In the genomic region with DNA sequence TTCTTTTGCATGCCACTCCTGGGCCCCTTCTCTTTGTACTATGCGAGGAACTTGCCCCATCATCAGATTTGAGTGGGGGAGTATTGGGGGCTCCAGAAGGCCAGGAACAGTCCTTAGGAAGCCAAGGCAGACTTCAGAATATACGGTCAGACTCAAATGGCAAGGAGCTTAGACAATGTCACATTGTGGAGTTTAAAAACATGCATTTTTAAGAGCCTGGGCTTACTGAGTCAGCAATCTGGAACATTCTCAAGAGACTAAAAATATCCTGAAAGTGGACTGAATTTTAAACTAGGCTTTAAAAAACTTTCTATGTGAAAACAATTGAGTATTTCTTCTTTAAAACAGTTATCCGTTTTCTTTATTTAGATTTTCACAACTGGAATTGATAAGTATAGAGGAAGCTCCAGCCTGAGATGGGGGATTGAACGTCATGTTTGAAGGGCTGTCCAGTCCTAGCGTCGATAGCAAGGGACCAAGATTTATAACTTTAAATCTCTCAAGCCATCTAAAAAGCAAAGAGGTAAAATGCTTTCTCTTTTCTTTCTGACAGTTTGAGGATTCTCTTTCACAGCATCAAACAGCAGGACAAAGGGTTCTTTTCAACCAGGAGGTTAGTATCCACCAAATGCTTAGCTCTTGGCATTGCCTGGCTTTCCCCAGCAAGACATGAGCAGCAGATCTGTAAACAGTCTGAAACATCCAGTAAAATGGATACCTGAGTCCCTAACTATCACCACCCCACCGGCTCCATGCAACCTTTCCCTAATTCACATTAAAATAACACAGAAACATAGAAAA, we compare ENCODE assay signal across 11 cellular contexts. TPM values are rescaled to one million over a fixed set of nuclear protein-coding genes. Genes with fewer than 3 reads are reported as not detected.
DNase-seq lines count a peak whose midpoint lies in the region; ATAC-seq, FAIRE-seq and TF ChIP-seq lines count a peak whose summit lies in the region.
"Had no signal": no experiment of that assay in that cellular context is flagged by ENCODE, and none has a peak within 500 bp of the region (broad histone marks: within the 10 kb centered on the region; RNA-seq: fewer than 3 reads in every experiment).

No MANE protein-coding gene starts in this region.

- H3K9me3 ChIP-seq in mucosa of rectum (ENCODE audit: control insufficient read depth in 2 of 2, low read length in 2 of 2) (no peaks in the 10 kb centered on the region), suprapubic skin (no peaks in the 10 kb centered on the region)
- H3K9me3 ChIP-seq: heart right ventricle had no signal

- TF ChIP-seq EP300 in suprapubic skin (IDR thresholded peaks at IDR 0.05), result no peak

- H3K27me3 ChIP-seq in mucosa of rectum (ENCODE audit: control insufficient read depth in 2 of 2, insufficient read depth in 2 of 2, low read length in 2 of 2) (no peaks in the 10 kb centered on the region), suprapubic skin (no peaks in the 10 kb centered on the region)
- H3K27me3 ChIP-seq: heart right ventricle had no signal

- DNase-seq in M059J (ENCODE audit: low read depth), result peak; percentile 20
- DNase-seq in suprapubic skin (ENCODE audit: low spot score in 2 of 2), result no peak
- DNase-seq in NCI-H2081 (lab: John Stamatoyannopoulos, UW), result no peak
- no peak for DNase-seq in AML-193 (lab: John Stamatoyannopoulos, UW)
- DNase-seq in SW 1271 (lab: John Stamatoyannopoulos, UW), result no peak
- DNase-seq: heart right ventricle, Kasumi-1 had no signal

- no peak overlapping the region for H3K9ac ChIP-seq in mucosa of rectum (ENCODE audit: low read depth in 1 of 2, low read length in 2 of 2)

- H3K4me3 ChIP-seq in mucosa of rectum (ENCODE audit: low read length in 2 of 2) (no peak overlapping the region), suprapubic skin (no peak overlapping the region)
- H3K4me3 ChIP-seq: heart right ventricle, lung had no signal

- ATAC-seq in GM21619 (IDR thresholded peaks at IDR 0.05; ENCODE audit: unreplicated experiment), result no peak
- ATAC-seq: heart right ventricle had no signal

- no peak for TF ChIP-seq CTCF in suprapubic skin (IDR thresholded peaks at IDR 0.05)

- H3K36me3 ChIP-seq in mucosa of rectum (ENCODE audit: control insufficient read depth in 2 of 2, insufficient read depth in 2 of 2, low read length in 2 of 2), result peaks cover 4 to 12% of the 10 kb centered on the region in 2 donors
- peaks cover 24% of the 10 kb centered on the region for H3K36me3 ChIP-seq in suprapubic skin

- H3K27ac ChIP-seq in mucosa of rectum (ENCODE audit: low read depth in 2 of 2, low read length in 2 of 2) (peak overlapping the region; percentile 18 to 24), suprapubic skin (peak overlapping the region; percentile 16)

- no peak for TF ChIP-seq POLR2A in suprapubic skin (IDR thresholded peaks at IDR 0.05)

- H3K4me1 ChIP-seq in mucosa of rectum (ENCODE audit: control insufficient read depth in 2 of 2, insufficient read depth in 2 of 2, low read length in 2 of 2) (peaks cover 3 to 15% of the 10 kb centered on the region in 2 donors), suprapubic skin (peaks cover 8% of the 10 kb centered on the region)

- peak; percentile 45 for FAIRE-seq in endometrium (lab: Jason Lieb, UNC)

- 64% methylated on average over 7 of the region's 7 CpGs for WGBS in suprapubic skin

RNA-seq across cellular contexts. Expression of gene CDRT4, which starts 45.8 kb away (rescaled TPM):
- total RNA-seq in M059J (2014; rRNA removed; shearing (Covaris generic)), result 0.59 TPM in 1 of 2 replicates, not detected in the other
- 10 to 100 TPM in 2 of 4 donors, 1 to 10 TPM in 2; 7.1 to 23.8 (median 8.8) TPM for total RNA-seq in suprapubic skin

RNA-seq across cellular contexts. Expression of gene TVP23C, which starts 50.0 kb away (rescaled TPM):
- total RNA-seq in M059J (2014; rRNA removed; shearing (Covaris generic)), result 12.4 and 13.2 TPM in 2 replicates
- total RNA-seq in suprapubic skin, result 10 to 100 TPM; 11.4 to 50.5 (median 20.9) TPM
